ENCODE assay signal across 11 cellular contexts in the genomic region with DNA sequence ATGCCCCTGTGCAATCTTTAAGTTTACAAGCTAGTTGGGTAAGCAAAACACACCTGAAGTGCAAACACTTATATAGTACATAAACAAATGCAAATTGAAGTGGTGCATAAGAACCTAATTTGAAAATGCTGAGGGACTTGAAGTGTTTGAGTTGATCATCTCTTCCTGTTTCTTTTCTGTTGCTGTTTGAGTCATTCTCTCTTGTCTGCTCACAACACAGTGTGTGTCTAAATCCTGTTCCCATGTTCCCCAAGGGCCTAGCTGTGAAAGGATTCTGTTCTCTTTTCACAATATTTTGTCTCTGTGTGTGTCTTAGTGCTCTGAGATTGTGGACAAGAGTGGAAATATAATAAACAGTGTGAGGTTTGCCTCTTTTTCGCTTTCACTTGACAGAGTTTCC. TPM values are rescaled to one million over a fixed set of nuclear protein-coding genes. Genes with fewer than 3 reads are reported as not detected.
A peak's percentile ranks its signal among the peaks of the same experiment; 100 is the strongest.
DNase-seq lines count a peak whose midpoint lies in the region; ATAC-seq, FAIRE-seq and TF ChIP-seq lines count a peak whose summit lies in the region.
"Had no signal": no experiment of that assay in that cellular context is flagged by ENCODE, and none has a peak within 500 bp of the region (broad histone marks: within the 10 kb centered on the region; RNA-seq: fewer than 3 reads in every experiment).

No MANE protein-coding gene starts in this region.

- H3K9me3 Mint-ChIP-seq in activated CD4-positive, alpha-beta T cell treated with anti-CD3 and anti-CD28 coated beads for 36 hours (ENCODE audit: low read depth): no peaks in the 10 kb centered on the region
- no peaks in the 10 kb centered on the region for H3K9me3 Mint-ChIP-seq in stimulated activated memory B cell treated with anti-CD40 and anti-IgM and Interleukin-4, amounts not matched to agents 10 μg/mL and 1 μg/mL and 100 μg/mL, for 72 hours

- no peaks in the 10 kb centered on the region for H3K27me3 ChIP-seq in OCI-LY1 (ENCODE audit: insufficient read depth, low read length)
- H3K27me3 ChIP-seq: cardiac muscle cell, pancreas had no signal

- peak overlapping the region; percentile 55 for H3K9ac ChIP-seq in OCI-LY1 (ENCODE audit: low read length)

- H3K27ac ChIP-seq in OCI-LY1 (ENCODE audit: low read depth, low read length, poor library complexity, severe bottlenecking): peak overlapping the region; percentile 97
- H3K27ac ChIP-seq: C4-2B, cardiac muscle cell, pancreas had no signal

- H3K4me1 Mint-ChIP-seq in activated CD4-positive, alpha-beta T cell treated with anti-CD3 and anti-CD28 coated beads for 36 hours: peaks cover 34% of the 10 kb centered on the region
- H3K4me1 Mint-ChIP-seq in stimulated activated memory B cell treated with anti-CD40 and anti-IgM and Interleukin-4, amounts not matched to agents 10 μg/mL and 1 μg/mL and 100 μg/mL, for 72 hours: peaks cover 13% of the 10 kb centered on the region

- intact Hi-C loops in activated CD4-positive, alpha-beta T cell treated with anti-CD3 and anti-CD28 coated beads for 36 hours (cut with DNase I, micrococcal nuclease): loop anchor here (2.0 to 10.0 kb wide), 4 partner anchors 25 to 1473 kb away; no protein-coding TSS in a partner anchor

- no peak overlapping the region for H3K4me3 Mint-ChIP-seq in activated CD4-positive, alpha-beta T cell treated with anti-CD3 and anti-CD28 coated beads for 36 hours
- peak overlapping the region; percentile 49 for H3K4me3 Mint-ChIP-seq in stimulated activated memory B cell treated with anti-CD40 and anti-IgM and Interleukin-4, amounts not matched to agents 10 μg/mL and 1 μg/mL and 100 μg/mL, for 72 hours

- H3K9me3 ChIP-seq in OCI-LY1 (ENCODE audit: low read length): 0 out of 2 replicates have a peak, but pooled peaks cover 3% of the 10 kb centered on the region
- H3K9me3 ChIP-seq: pancreas had no signal

- H4K20me1 ChIP-seq in OCI-LY1 (ENCODE audit: insufficient read depth, low read length): no peaks in the 10 kb centered on the region

- CTCF ChIA-PET in activated CD4-positive, alpha-beta T cell treated with anti-CD3 and anti-CD28 coated beads for 36 hours (lab: Charles Lee): interaction anchor here (0.7 to 3.9 kb wide), 9 partner anchors 25 to 121 kb away, joined by 3 to 25 read pairs (median 4); a partner anchor contains a TSS

- peak overlapping the region; percentile 35 for H3K4me3 ChIP-seq in OCI-LY1 (ENCODE audit: low read depth, low read length, poor library complexity, severe bottlenecking)
- H3K4me3 ChIP-seq: cardiac muscle cell, pancreas had no signal

- FAIRE-seq in D721Med (lab: Jason Lieb, UNC): no peak
- FAIRE-seq: pancreas had no signal

- peak; percentile 49 for ATAC-seq in activated CD4-positive, alpha-beta T cell treated with anti-CD3 and anti-CD28 coated beads for 36 hours
- ATAC-seq in HG02759 (IDR thresholded peaks at IDR 0.05; ENCODE audit: unreplicated experiment): peak; percentile 73
- peak; percentile 83 for ATAC-seq in stimulated activated memory B cell treated with anti-CD40 and anti-IgM and Interleukin-4, amounts not matched to agents 10 μg/mL and 1 μg/mL and 100 μg/mL, for 72 hours
- ATAC-seq: pancreas had no signal

- no peaks in the 10 kb centered on the region for H3K79me2 ChIP-seq in OCI-LY1 (ENCODE audit: insufficient read depth, low read length)

- no peak overlapping the region for H3K27ac Mint-ChIP-seq in activated CD4-positive, alpha-beta T cell treated with anti-CD3 and anti-CD28 coated beads for 36 hours
- H3K27ac Mint-ChIP-seq in stimulated activated memory B cell treated with anti-CD40 and anti-IgM and Interleukin-4, amounts not matched to agents 10 μg/mL and 1 μg/mL and 100 μg/mL, for 72 hours: no peak overlapping the region

- no peaks in the 10 kb centered on the region for H3K36me3 ChIP-seq in OCI-LY1 (ENCODE audit: insufficient read depth, low read length)
- H3K36me3 ChIP-seq: cardiac muscle cell, pancreas had no signal

- H3K4me2 ChIP-seq in OCI-LY1 (ENCODE audit: low read length): peak overlapping the region; percentile 68

- peak; percentile 20 for DNase-seq in activated CD4-positive, alpha-beta T cell treated with anti-CD3 and anti-CD28 coated beads for 36 hours
- DNase-seq in activated CD4-positive, alpha-beta T cell treated with anti-CD3 and anti-CD28 coated beads, Interleukin-2, amount 50 U/mL, for 4 hours: no peak
- DNase-seq in NCI-H1694 (lab: John Stamatoyannopoulos, UW) (no peak), epidermal melanocyte (ENCODE audit: insufficient read length, low spot score) (no peak), D721Med (ENCODE audit: insufficient read length, low spot score) (no peak)
- DNase-seq: pancreas had no signal

- H3K36me3 Mint-ChIP-seq in activated CD4-positive, alpha-beta T cell treated with anti-CD3 and anti-CD28 coated beads for 36 hours (ENCODE audit: low read depth): peaks cover 41% of the 10 kb centered on the region
- H3K36me3 Mint-ChIP-seq in stimulated activated memory B cell treated with anti-CD40 and anti-IgM and Interleukin-4, amounts not matched to agents 10 μg/mL and 1 μg/mL and 100 μg/mL, for 72 hours: no peaks in the 10 kb centered on the region

- H3K4me1 ChIP-seq in OCI-LY1 (ENCODE audit: insufficient read depth, low read length, severe bottlenecking): peaks cover 79% of the 10 kb centered on the region
- H3K4me1 ChIP-seq: pancreas had no signal

- H2AFZ ChIP-seq in OCI-LY1 (ENCODE audit: low read length): no peak overlapping the region

- no peaks in the 10 kb centered on the region for H3K27me3 Mint-ChIP-seq in activated CD4-positive, alpha-beta T cell treated with anti-CD3 and anti-CD28 coated beads for 36 hours
- no peaks in the 10 kb centered on the region for H3K27me3 Mint-ChIP-seq in stimulated activated memory B cell treated with anti-CD40 and anti-IgM and Interleukin-4, amounts not matched to agents 10 μg/mL and 1 μg/mL and 100 μg/mL, for 72 hours

- no peaks in the 10 kb centered on the region; the same call in 1 of the 2 replicates for H3F3A ChIP-seq in OCI-LY1 (ENCODE audit: insufficient read depth, low read length)

- POLR2A ChIA-PET in activated CD4-positive, alpha-beta T cell treated with anti-CD3 and anti-CD28 coated beads for 36 hours (lab: Charles Lee): interaction anchor here (0.5 to 3.5 kb wide), 4 partner anchors 63 to 148 kb away, joined by 3 to 12 read pairs (median 3); no protein-coding TSS in a partner anchor

- TF ChIP-seq CTCF in OCI-LY1 (IDR thresholded peaks at IDR 0.05; ENCODE audit: low read length) (no peak), D721Med (IDR thresholded peaks at IDR 0.05; ENCODE audit: insufficient read depth, missing control alignments) (no peak)

- H3K9me2 ChIP-seq in OCI-LY1 (ENCODE audit: low read depth, low read length): no peaks in the 10 kb centered on the region

RNA-seq across cellular contexts. Expression of a gene that starts 6.1 kb away (rescaled TPM):
- 10 to 100 TPM; 38.3 to 40.8 TPM for total RNA-seq in activated CD4-positive, alpha-beta T cell treated with anti-CD3 and anti-CD28 coated beads for 36 hours
- total RNA-seq: cardiac muscle cell had no signal

RNA-seq across cellular contexts. Expression of a gene that starts 47.1 kb away (rescaled TPM):
- total RNA-seq in activated CD4-positive, alpha-beta T cell treated with anti-CD3 and anti-CD28 coated beads for 36 hours: 100 to 1,000 TPM; 313 to 418 TPM
- total RNA-seq: cardiac muscle cell had no signal
